1 cellular context compared by ENCODE assay signal in the genomic region with DNA sequence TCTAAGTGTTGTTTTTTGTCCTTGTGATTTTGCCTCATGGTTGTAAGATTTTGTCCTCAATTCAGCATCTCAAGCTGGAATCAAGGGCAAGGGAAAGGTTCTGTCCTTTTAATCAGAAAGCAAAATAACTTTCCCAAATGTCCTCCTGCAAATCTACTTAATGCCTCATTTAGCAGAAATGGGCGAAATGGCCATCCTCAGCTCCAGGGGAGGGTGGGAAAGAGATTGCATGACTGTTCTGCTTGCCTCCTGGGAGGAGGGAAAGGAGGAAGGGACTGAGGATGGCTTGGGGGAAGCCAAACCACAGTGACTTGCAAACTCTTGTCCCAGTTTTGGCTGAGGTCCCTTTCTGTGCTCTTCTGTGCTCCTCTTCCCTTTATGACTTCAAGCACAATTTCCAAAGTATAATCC.
TF ChIP-seq lines count a peak whose summit lies in the region.

No MANE protein-coding gene starts in this region.

TF ChIP-seq in HepG2, 621 proteins besides CTCF, POLR2A, EP300 and RAD21 (continued from another document):
- TF ChIP-seq, protein P1, sequence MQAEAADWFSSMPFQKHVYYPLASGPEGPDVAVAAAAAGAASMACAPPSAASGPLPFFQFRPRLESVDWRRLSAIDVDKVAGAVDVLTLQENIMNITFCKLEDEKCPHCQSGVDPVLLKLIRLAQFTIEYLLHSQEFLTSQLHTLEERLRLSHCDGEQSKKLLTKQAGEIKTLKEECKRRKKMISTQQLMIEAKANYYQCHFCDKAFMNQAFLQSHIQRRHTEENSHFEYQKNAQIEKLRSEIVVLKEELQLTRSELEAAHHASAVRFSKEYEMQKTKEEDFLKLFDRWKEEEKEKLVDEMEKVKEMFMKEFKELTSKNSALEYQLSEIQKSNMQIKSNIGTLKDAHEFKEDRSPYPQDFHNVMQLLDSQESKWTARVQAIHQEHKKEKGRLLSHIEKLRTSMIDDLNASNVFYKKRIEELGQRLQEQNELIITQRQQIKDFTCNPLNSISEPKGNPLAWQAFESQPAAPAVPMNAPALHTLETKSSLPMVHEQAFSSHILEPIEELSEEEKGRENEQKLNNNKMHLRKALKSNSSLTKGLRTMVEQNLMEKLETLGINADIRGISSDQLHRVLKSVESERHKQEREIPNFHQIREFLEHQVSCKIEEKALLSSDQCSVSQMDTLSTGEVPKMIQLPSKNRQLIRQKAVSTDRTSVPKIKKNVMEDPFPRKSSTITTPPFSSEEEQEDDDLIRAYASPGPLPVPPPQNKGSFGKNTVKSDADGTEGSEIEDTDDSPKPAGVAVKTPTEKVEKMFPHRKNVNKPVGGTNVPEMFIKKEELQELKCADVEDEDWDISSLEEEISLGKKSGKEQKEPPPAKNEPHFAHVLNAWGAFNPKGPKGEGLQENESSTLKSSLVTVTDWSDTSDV (CRISPR knock-in tag; IDR thresholded peaks at IDR 0.05), result no peak
- TF ChIP-seq ZNF552 (CRISPR knock-in tag; IDR thresholded peaks at IDR 0.05; ENCODE audit: borderline replicate concordance), result no peak
- TF ChIP-seq, protein P2, sequence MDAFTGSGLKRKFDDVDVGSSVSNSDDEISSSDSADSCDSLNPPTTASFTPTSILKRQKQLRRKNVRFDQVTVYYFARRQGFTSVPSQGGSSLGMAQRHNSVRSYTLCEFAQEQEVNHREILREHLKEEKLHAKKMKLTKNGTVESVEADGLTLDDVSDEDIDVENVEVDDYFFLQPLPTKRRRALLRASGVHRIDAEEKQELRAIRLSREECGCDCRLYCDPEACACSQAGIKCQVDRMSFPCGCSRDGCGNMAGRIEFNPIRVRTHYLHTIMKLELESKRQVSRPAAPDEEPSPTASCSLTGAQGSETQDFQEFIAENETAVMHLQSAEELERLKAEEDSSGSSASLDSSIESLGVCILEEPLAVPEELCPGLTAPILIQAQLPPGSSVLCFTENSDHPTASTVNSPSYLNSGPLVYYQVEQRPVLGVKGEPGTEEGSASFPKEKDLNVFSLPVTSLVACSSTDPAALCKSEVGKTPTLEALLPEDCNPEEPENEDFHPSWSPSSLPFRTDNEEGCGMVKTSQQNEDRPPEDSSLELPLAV (CRISPR knock-in tag; conservative IDR thresholded peaks at IDR 0.05; ENCODE audit: low read depth), result no peak
- TF ChIP-seq, protein P3, sequence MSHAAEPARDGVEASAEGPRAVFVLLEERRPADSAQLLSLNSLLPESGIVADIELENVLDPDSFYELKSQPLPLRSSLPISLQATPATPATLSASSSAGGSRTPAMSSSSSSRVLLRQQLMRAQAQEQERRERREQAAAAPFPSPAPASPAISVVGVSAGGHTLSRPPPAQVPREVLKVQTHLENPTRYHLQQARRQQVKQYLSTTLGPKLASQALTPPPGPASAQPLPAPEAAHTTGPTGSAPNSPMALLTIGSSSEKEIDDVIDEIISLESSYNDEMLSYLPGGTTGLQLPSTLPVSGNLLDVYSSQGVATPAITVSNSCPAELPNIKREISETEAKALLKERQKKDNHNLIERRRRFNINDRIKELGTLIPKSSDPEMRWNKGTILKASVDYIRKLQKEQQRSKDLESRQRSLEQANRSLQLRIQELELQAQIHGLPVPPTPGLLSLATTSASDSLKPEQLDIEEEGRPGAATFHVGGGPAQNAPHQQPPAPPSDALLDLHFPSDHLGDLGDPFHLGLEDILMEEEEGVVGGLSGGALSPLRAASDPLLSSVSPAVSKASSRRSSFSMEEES (CRISPR knock-in tag; IDR thresholded peaks at IDR 0.05), result no peak
- no peak for TF ChIP-seq ZNF570 (CRISPR knock-in tag; IDR thresholded peaks at IDR 0.05; ENCODE audit: borderline replicate concordance)
- TF ChIP-seq KDM3A (CRISPR knock-in tag; IDR thresholded peaks at IDR 0.05; ENCODE audit: low read depth), result no peak
- TF ChIP-seq, protein P4, sequence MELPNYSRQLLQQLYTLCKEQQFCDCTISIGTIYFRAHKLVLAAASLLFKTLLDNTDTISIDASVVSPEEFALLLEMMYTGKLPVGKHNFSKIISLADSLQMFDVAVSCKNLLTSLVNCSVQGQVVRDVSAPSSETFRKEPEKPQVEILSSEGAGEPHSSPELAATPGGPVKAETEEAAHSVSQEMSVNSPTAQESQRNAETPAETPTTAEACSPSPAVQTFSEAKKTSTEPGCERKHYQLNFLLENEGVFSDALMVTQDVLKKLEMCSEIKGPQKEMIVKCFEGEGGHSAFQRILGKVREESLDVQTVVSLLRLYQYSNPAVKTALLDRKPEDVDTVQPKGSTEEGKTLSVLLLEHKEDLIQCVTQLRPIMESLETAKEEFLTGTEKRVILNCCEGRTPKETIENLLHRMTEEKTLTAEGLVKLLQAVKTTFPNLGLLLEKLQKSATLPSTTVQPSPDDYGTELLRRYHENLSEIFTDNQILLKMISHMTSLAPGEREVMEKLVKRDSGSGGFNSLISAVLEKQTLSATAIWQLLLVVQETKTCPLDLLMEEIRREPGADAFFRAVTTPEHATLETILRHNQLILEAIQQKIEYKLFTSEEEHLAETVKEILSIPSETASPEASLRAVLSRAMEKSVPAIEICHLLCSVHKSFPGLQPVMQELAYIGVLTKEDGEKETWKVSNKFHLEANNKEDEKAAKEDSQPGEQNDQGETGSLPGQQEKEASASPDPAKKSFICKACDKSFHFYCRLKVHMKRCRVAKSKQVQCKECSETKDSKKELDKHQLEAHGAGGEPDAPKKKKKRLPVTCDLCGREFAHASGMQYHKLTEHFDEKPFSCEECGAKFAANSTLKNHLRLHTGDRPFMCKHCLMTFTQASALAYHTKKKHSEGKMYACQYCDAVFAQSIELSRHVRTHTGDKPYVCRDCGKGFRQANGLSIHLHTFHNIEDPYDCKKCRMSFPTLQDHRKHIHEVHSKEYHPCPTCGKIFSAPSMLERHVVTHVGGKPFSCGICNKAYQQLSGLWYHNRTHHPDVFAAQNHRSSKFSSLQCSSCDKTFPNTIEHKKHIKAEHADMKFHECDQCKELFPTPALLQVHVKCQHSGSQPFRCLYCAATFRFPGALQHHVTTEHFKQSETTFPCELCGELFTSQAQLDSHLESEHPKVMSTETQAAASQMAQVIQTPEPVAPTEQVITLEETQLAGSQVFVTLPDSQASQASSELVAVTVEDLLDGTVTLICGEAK (IDR thresholded peaks at IDR 0.05), result no peak
- TF ChIP-seq, protein P4 (CRISPR knock-in tag; IDR thresholded peaks at IDR 0.05), result no peak
- TF ChIP-seq, protein P5, sequence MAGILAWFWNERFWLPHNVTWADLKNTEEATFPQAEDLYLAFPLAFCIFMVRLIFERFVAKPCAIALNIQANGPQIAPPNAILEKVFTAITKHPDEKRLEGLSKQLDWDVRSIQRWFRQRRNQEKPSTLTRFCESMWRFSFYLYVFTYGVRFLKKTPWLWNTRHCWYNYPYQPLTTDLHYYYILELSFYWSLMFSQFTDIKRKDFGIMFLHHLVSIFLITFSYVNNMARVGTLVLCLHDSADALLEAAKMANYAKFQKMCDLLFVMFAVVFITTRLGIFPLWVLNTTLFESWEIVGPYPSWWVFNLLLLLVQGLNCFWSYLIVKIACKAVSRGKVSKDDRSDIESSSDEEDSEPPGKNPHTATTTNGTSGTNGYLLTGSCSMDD (CRISPR knock-in tag; IDR thresholded peaks at IDR 0.05), result no peak
- no peak for TF ChIP-seq ZNF446 (CRISPR knock-in tag; IDR thresholded peaks at IDR 0.05)
- no peak for TF ChIP-seq ZNF75D (CRISPR knock-in tag; IDR thresholded peaks at IDR 0.05; ENCODE audit: borderline replicate concordance)
- TF ChIP-seq, protein P6, sequence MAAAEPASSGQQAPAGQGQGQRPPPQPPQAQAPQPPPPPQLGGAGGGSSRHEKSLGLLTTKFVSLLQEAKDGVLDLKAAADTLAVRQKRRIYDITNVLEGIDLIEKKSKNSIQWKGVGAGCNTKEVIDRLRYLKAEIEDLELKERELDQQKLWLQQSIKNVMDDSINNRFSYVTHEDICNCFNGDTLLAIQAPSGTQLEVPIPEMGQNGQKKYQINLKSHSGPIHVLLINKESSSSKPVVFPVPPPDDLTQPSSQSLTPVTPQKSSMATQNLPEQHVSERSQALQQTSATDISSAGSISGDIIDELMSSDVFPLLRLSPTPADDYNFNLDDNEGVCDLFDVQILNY (CRISPR knock-in tag; conservative IDR thresholded peaks at IDR 0.05), result no peak
- TF ChIP-seq NFATC3 (CRISPR knock-in tag; IDR thresholded peaks at IDR 0.05), result no peak
